Comparison of ENCODE assay signal across 29 cellular contexts in genomic region chr14:81849714-81850113, GRCh38.
DNase-seq lines count a peak whose midpoint lies in the region; ATAC-seq and TF ChIP-seq lines count a peak whose summit lies in the region.
"Had no signal": no experiment of that assay in that cellular context is flagged by ENCODE, and none has a peak within 500 bp of the region (broad histone marks: within the 10 kb centered on the region; RNA-seq: fewer than 3 reads in every experiment).

No MANE protein-coding gene starts in this region.

- H3K4me1 ChIP-seq in neutrophil (ENCODE audit: control insufficient read depth in 1 of 2, insufficient read depth in 1 of 2, low read depth in 1 of 2, low read length in 1 of 2) = no peaks in the 10 kb centered on the region
- H3K4me1 ChIP-seq: psoas muscle, tibial artery had no signal

- H3K9me3 ChIP-seq in neutrophil = peaks cover 6% of the 10 kb centered on the region

- TF ChIP-seq CTCF in neutrophil (IDR thresholded peaks at IDR 0.05) = no peak

- H3K27me3 ChIP-seq in neutrophil = no peaks in the 10 kb centered on the region
- H3K27me3 ChIP-seq: tibial artery had no signal

- H3K4me3 ChIP-seq in neutrophil (ENCODE audit: low read depth in 1 of 2, low read length in 1 of 2) = no peak overlapping the region
- H3K4me3 ChIP-seq: mucosa of descending colon, psoas muscle, tibial artery had no signal

- peak overlapping the region; percentile 48 for H3K27ac ChIP-seq in neutrophil
- H3K27ac ChIP-seq: psoas muscle, tibial artery had no signal

- H3K36me3 ChIP-seq in neutrophil = no peaks in the 10 kb centered on the region
- H3K36me3 ChIP-seq: tibial artery had no signal

- DNase-seq in SIG-M5 treated with dmso at 0.1 percent for 504 hours (lab: John Stamatoyannopoulos, UW; ENCODE audit: unreplicated experiment) (peak; percentile 30), SIG-M5 (lab: John Stamatoyannopoulos, UW) (no peak), NOMO-1 (lab: John Stamatoyannopoulos, UW; ENCODE audit: unreplicated experiment in 2 of 2) (peak; percentile 74 to 78), NCI-H2081 treated with DMSO at 0.1 percent for 48 hours (lab: John Stamatoyannopoulos, UW) (no peak), GDM1 (lab: John Stamatoyannopoulos, UW) (no peak)
- DNase-seq: activated CD8-positive, alpha-beta memory T cell treated with anti-CD3 and anti-CD28 coated beads, Interleukin-2, amount 50 U/mL, for 48 hours; activated CD8-positive, alpha-beta T cell treated with anti-CD3 and anti-CD28 coated beads for 36 hours; activated naive CD4-positive, alpha-beta T cell treated with anti-CD3 and anti-CD28 coated beads for 36 hours; CD4-positive, alpha-beta memory T cell; central memory CD4-positive, alpha-beta T cell; DMS 273 treated with DMSO at 0.1 percent for 48 hours; erythroblast; immature natural killer cell; left cardiac atrium; mammary epithelial cell; mucosa of descending colon; natural killer cell; NCI-H1417; NCI-H2029 treated with DMSO at 0.1 percent for 48 hours; NCI-H446 treated with DMSO at 0.1 percent for 48 hours; psoas muscle; SHP77; stimulated activated CD4-positive, alpha-beta T cell treated with anti-CD3 and anti-CD28 coated beads, Interleukin-4, amount 100 ng/mL, for 24 hours; SW 1271; tibial artery had no signal

- ATAC-seq in HG03469 (IDR thresholded peaks at IDR 0.05; ENCODE audit: unreplicated experiment) (peak; percentile 46), HG03521 (IDR thresholded peaks at IDR 0.05; ENCODE audit: unreplicated experiment) (no peak)
- ATAC-seq: activated CD8-positive, alpha-beta T cell treated with anti-CD3 and anti-CD28 coated beads for 36 hours; left cardiac atrium; mucosa of descending colon; natural killer cell; Panc1; psoas muscle had no signal

Comparison
In these comparisons a context has a peak if more than half of its experiments do, and no peak if none do; other contexts are left out.
1. DNase-seq: peak in SIG-M5 treated with dmso at 0.1 percent for 504 hours (single experiment) and NOMO-1 (2 of 2); none in SIG-M5 (single experiment), NCI-H2081 treated with DMSO at 0.1 percent for 48 hours (single experiment) and GDM1 (single experiment).